In the genomic region with DNA sequence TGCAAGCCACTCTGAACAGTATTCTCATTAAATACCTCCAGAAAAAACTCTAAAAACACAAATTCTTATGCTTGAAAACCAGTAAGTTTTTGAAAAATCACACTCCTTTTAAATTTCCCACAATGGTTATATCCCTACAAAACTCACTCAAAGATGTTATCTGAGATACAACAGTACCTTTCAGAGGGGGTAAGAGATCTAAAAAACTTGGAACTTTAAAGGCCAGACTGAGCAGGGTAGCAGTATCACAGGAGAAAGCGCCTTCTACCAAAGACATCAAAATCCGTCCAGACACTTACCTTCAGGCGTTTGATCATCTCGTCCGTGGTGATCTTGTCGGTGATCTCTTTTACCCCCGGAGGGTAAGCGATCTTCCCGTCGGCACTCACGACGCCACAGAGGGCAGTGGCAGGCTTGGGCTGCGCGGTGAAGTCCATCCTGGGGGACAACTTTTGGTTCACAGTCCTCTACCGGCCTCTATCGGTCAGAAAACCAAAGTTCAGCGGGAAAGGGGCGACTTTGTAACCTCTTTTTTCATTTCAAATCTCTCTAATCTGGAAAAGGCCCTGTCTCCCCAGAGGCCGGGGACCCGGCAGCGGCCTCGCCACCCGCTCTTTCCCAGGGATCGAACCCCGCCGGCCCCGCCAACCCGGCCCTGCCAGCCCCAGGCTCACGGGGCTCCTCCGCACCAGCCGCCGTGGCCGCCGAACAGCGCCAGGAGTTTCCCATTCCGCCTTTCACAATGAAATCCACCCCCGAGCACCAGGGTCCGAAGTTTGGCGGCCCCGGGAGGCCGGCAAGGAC, we compare ENCODE assay signal across 8 cellular contexts. TPM values are rescaled to one million over a fixed set of nuclear protein-coding genes. Genes with fewer than 3 reads are reported as not detected.
DNase-seq lines count a peak whose midpoint lies in the region; ATAC-seq, FAIRE-seq and TF ChIP-seq lines count a peak whose summit lies in the region.

No MANE protein-coding gene starts in this region.

- ATAC-seq in GM18498 (IDR thresholded peaks at IDR 0.05; ENCODE audit: unreplicated experiment) (peak; percentile 37), HG03097 (IDR thresholded peaks at IDR 0.05; ENCODE audit: low FRiP score, unreplicated experiment) (peak; percentile 36), activated B cell treated with CpG ODN at 0.5 μM for 24 hours (ENCODE audit: low read depth) (peak; percentile 13), HG02678 (IDR thresholded peaks at IDR 0.05; ENCODE audit: unreplicated experiment) (no peak)

- DNase-seq in NCI-H2196 (lab: John Stamatoyannopoulos, UW; ENCODE audit: unreplicated experiment) (peak; percentile 78), activated B cell treated with CpG ODN at 0.5 μM for 24 hours (peak; percentile 61), caudate nucleus (lab: John Stamatoyannopoulos, UW) (peak in 60 of 61 donors; percentile 5 to 79 (median 62)), immature natural killer cell (peak; percentile 65 to 69 (median 67)), small intestine (peak; percentile 83)

- H3K27ac ChIP-seq in caudate nucleus (ENCODE audit: low read depth, low read length) (peak overlapping the region; percentile 93), small intestine (ENCODE audit: low read depth in 1 of 2, low read length in 1 of 2) (peak overlapping the region; percentile 95 to 96)

- FAIRE-seq in small intestine (lab: Jason Lieb, UNC) = no peak

- H3K27ac Mint-ChIP-seq in activated B cell treated with CpG ODN at 0.5 μM for 24 hours = peak overlapping the region; percentile 85
- H3K27ac Mint-ChIP-seq in immature natural killer cell = peak overlapping the region; percentile 74 to 90 (median 88)

- no peak for TF ChIP-seq CTCF in activated B cell treated with CpG ODN at 0.5 μM for 24 hours (IDR thresholded peaks at IDR 0.05)

- H3K36me3 Mint-ChIP-seq in activated B cell treated with CpG ODN at 0.5 μM for 24 hours (ENCODE audit: low read depth) = peaks cover 35% of the 10 kb centered on the region
- H3K36me3 Mint-ChIP-seq in immature natural killer cell = peaks cover 0 to 18% (median 3%) of the 10 kb centered on the region in 3 donors

- peak overlapping the region; percentile 89 to 94 for H3K4me3 ChIP-seq in small intestine (ENCODE audit: low read depth in 1 of 2, low read length in 2 of 2)

- POLR2A ChIA-PET in activated B cell treated with CpG ODN at 0.5 μM for 24 hours (lab: Charles Lee) = interaction anchor here (1.0 kb wide), 1 partner anchor 507 kb away, joined by 5 read pairs; no protein-coding TSS in a partner anchor

- H3K4me1 Mint-ChIP-seq in activated B cell treated with CpG ODN at 0.5 μM for 24 hours (peaks cover 34% of the 10 kb centered on the region), immature natural killer cell (peaks cover 31 to 39% of the 10 kb centered on the region in 2 donors)

- H3K27me3 ChIP-seq in small intestine (ENCODE audit: control insufficient read depth in 2 of 2, insufficient read depth in 2 of 2, low read length in 2 of 2) = no peaks in the 10 kb centered on the region

- H3K9me3 ChIP-seq in small intestine (ENCODE audit: control insufficient read depth, low read depth) = no peaks in the 10 kb centered on the region

- intact Hi-C loops in activated B cell treated with CpG ODN at 0.5 μM for 24 hours (cut with micrococcal nuclease) = loop anchor here (1.0 to 10.0 kb wide), 12 partner anchors 44 to 1072 kb away; a partner anchor contains a TSS

- H3K4me3 Mint-ChIP-seq in activated B cell treated with CpG ODN at 0.5 μM for 24 hours = peak overlapping the region; percentile 83
- peak overlapping the region; percentile 79 to 95 (median 83) for H3K4me3 Mint-ChIP-seq in immature natural killer cell

- H3K36me3 ChIP-seq in small intestine (ENCODE audit: control insufficient read depth in 2 of 2, insufficient read depth in 2 of 2, low read length in 2 of 2) = peaks cover 2 to 3% of the 10 kb centered on the region in 2 donors

- no peaks in the 10 kb centered on the region for H3K27me3 Mint-ChIP-seq in activated B cell treated with CpG ODN at 0.5 μM for 24 hours
- H3K27me3 Mint-ChIP-seq in immature natural killer cell (ENCODE audit: low read depth in 3 of 3) = peaks cover 0 to 3% (median 1%) of the 10 kb centered on the region in 3 donors

- no peaks in the 10 kb centered on the region for H3K4me1 ChIP-seq in small intestine (ENCODE audit: control insufficient read depth in 2 of 2, insufficient read depth in 1 of 2, low read depth in 1 of 2, low read length in 1 of 2)

- CTCF ChIA-PET in activated B cell treated with CpG ODN at 0.5 μM for 24 hours (lab: Charles Lee) = interaction anchor here (0.6 to 2.9 kb wide), 5 partner anchors 15 to 507 kb away, joined by 3 to 21 read pairs (median 4); a partner anchor contains a TSS

- WGBS in small intestine, 3 donors = 0 to 1% (median 1%) methylated on average over 41 of the region's 41 CpGs

- H3K9me3 Mint-ChIP-seq in activated B cell treated with CpG ODN at 0.5 μM for 24 hours = no peaks in the 10 kb centered on the region
- peaks cover 0 to 2% (median 0%) of the 10 kb centered on the region in 6 donors for H3K9me3 Mint-ChIP-seq in immature natural killer cell

RNA-seq across cellular contexts. Expression of a gene that starts 1.4 kb away (rescaled TPM):
- 91.9 and 103 TPM in 2 replicates for total RNA-seq in activated B cell treated with CpG ODN at 0.5 μM for 24 hours
- polyA plus RNA-seq in immature natural killer cell (10 to 100 TPM; 21.6 to 43.2 (median 23.7) TPM), small intestine (10 to 100 TPM; 17.6 to 23.3 (median 22.7) TPM)
